In genomic region chr5:30908356-30908755, GRCh38 we compare ENCODE assay signal across 22 cellular contexts.
DNase-seq lines count a peak whose midpoint lies in the region; ATAC-seq and TF ChIP-seq lines count a peak whose summit lies in the region.
"Had no signal": no experiment of that assay in that cellular context is flagged by ENCODE, and none has a peak within 500 bp of the region (broad histone marks: within the 10 kb centered on the region; RNA-seq: fewer than 3 reads in every experiment).

No MANE protein-coding gene starts in this region.

- no peaks in the 10 kb centered on the region for H3K9me3 ChIP-seq in left ventricle myocardium inferior (replicated peaks)
- H3K9me3 ChIP-seq: BLaER1 treated with 17β-estradiol and CSF1 and Interleukin-3, amounts not matched to agents 10 nM and 100 nM had no signal

- H3K27ac ChIP-seq in left ventricle myocardium inferior (replicated peaks), result no peak overlapping the region
- H3K27ac ChIP-seq: BLaER1 treated with 17β-estradiol and CSF1 and Interleukin-3, amounts not matched to agents 10 nM and 100 nM; HL-60; KMS-11 had no signal

- TF ChIP-seq CTCF in left ventricle myocardium inferior (IDR thresholded peaks at IDR 0.05; ENCODE audit: borderline replicate concordance), result no peak

- no peaks in the 10 kb centered on the region for H3K27me3 ChIP-seq in left ventricle myocardium inferior (ENCODE audit: low read depth)
- H3K27me3 ChIP-seq: BLaER1 treated with 17β-estradiol and CSF1 and Interleukin-3, amounts not matched to agents 10 nM and 100 nM had no signal

- ATAC-seq in HG02610 (IDR thresholded peaks at IDR 0.05; ENCODE audit: unreplicated experiment) (no peak), GM18870 (IDR thresholded peaks at IDR 0.05; ENCODE audit: unreplicated experiment) (no peak)
- ATAC-seq: PC-3 had no signal

- H3K4me3 ChIP-seq in left ventricle myocardium inferior, result no peak overlapping the region
- H3K4me3 ChIP-seq: BLaER1 treated with 17β-estradiol and CSF1 and Interleukin-3, amounts not matched to agents 10 nM and 100 nM had no signal

- no peaks in the 10 kb centered on the region for H3K36me3 ChIP-seq in left ventricle myocardium inferior
- H3K36me3 ChIP-seq: BLaER1 treated with 17β-estradiol and CSF1 and Interleukin-3, amounts not matched to agents 10 nM and 100 nM had no signal

- H3K4me1 ChIP-seq in left ventricle myocardium inferior, result no peaks in the 10 kb centered on the region

- intact Hi-C loops in left ventricle myocardium inferior (cut with micrococcal nuclease) (no loop called here), cardiac septum (cut with DNase I) (no loop called here)

- DNase-seq in left ventricle myocardium inferior, result peak; percentile 12
- DNase-seq in cardiac septum (ENCODE audit: low spot score), result no peak
- DNase-seq in ecto neural progenitor cell (ENCODE audit: low spot score), result peak; percentile 45
- peak; percentile 19 for DNase-seq in iPS-NIHi7 (ENCODE audit: extremely low spot score)
- no peak for DNase-seq in NCI-H345 (lab: John Stamatoyannopoulos, UW)
- DNase-seq in SW 1271 (lab: John Stamatoyannopoulos, UW), result no peak
- DNase-seq: CD4-positive, alpha-beta memory T cell; DMS79 treated with DMSO at 0.1 percent for 48 hours; H7; MM.1S; NCI-H2029; NCI-H446 treated with DMSO at 0.1 percent for 48 hours; NCI-H526; NCI-H82; NK-92 treated with Interleukin-12 subunit alpha and Interleukin-12 subunit beta, amount 100 ng/mL, for 24 hours; PC-3; SHP77 had no signal

Comparison
In these comparisons a context has a peak if more than half of its experiments do, and no peak if none do; other contexts are left out.
1. DNase-seq: peak in left ventricle myocardium inferior (single experiment), ecto neural progenitor cell (single experiment) and iPS-NIHi7 (single experiment); none in cardiac septum (single experiment), NCI-H345 (single experiment) and SW 1271 (0 of 2).